ENCODE assay signal across 8 cellular contexts in genomic region chr1:182149411-182149965, GRCh38.
DNase-seq lines count a peak whose midpoint lies in the region; ATAC-seq and FAIRE-seq lines count a peak whose summit lies in the region.

No MANE protein-coding gene starts in this region.

- intact Hi-C loops in aorta (cut with DNase I): no loop called here

- H3K27me3 ChIP-seq in adipocyte (replicated peaks; ENCODE audit: control insufficient read depth, insufficient read depth, low read length) (no peaks in the 10 kb centered on the region), layer of hippocampus (ENCODE audit: control insufficient read depth, insufficient read depth, low read length) (no peaks in the 10 kb centered on the region), aorta (ENCODE audit: control insufficient read depth in 1 of 2, insufficient read depth in 2 of 2, low read length in 1 of 2) (peaks cover 0 to 3% of the 10 kb centered on the region in 2 donors), small intestine (ENCODE audit: control insufficient read depth in 2 of 2, insufficient read depth in 2 of 2, low read length in 2 of 2) (no peaks in the 10 kb centered on the region)

- H3K4me3 ChIP-seq in adipocyte (ENCODE audit: low read length) (no peak overlapping the region), aorta (ENCODE audit: low read length in 2 of 2) (no peak overlapping the region), small intestine (ENCODE audit: low read depth in 1 of 2, low read length in 2 of 2) (no peak overlapping the region)

- FAIRE-seq in small intestine (lab: Jason Lieb, UNC): no peak

- peak; percentile 10 for DNase-seq in stimulated activated CD4-positive, alpha-beta T cell treated with anti-CD3 and anti-CD28 coated beads, Interleukin-15, amount 100 ng/mL, for 24 hours
- no peak for DNase-seq in stimulated activated CD4-positive, alpha-beta T cell treated with anti-CD3 and anti-CD28 coated beads, Interleukin-2, amount 100 ng/mL, for 48 hours
- DNase-seq in adipocyte (ENCODE audit: low read depth): peak; percentile 79
- peak in 1 of 2 donors; percentile 73 for DNase-seq in aorta
- DNase-seq in small intestine: no peak

- H3K27ac ChIP-seq in layer of hippocampus (ENCODE audit: low read depth, low read length): peak overlapping the region; percentile 64
- H3K27ac ChIP-seq in aorta (ENCODE audit: low read depth in 1 of 2, low read length in 2 of 2): no peak overlapping the region
- H3K27ac ChIP-seq in small intestine (ENCODE audit: low read depth in 1 of 2, low read length in 1 of 2): peak overlapping the region in 1 of 2 donors; percentile 56

- H3K36me3 ChIP-seq in adipocyte (ENCODE audit: control insufficient read depth, insufficient read depth, low read length, severe bottlenecking): no peaks in the 10 kb centered on the region
- H3K36me3 ChIP-seq in aorta (ENCODE audit: control insufficient read depth in 1 of 2, insufficient read depth in 2 of 2, low read length in 1 of 2): no peaks in the 10 kb centered on the region
- H3K36me3 ChIP-seq in small intestine (ENCODE audit: control insufficient read depth in 2 of 2, insufficient read depth in 2 of 2, low read length in 2 of 2): no peaks in the 10 kb centered on the region

- H3K4me1 ChIP-seq in adipocyte (ENCODE audit: control insufficient read depth, insufficient read depth, low read length): peaks cover 31% of the 10 kb centered on the region
- no peaks in the 10 kb centered on the region for H3K4me1 ChIP-seq in aorta (ENCODE audit: control insufficient read depth in 1 of 2, insufficient read depth in 2 of 2, low read length in 2 of 2)
- H3K4me1 ChIP-seq in small intestine (ENCODE audit: control insufficient read depth in 2 of 2, insufficient read depth in 1 of 2, low read depth in 1 of 2, low read length in 1 of 2): no peaks in the 10 kb centered on the region

- 65 to 69% methylated on average over 6 of the region's 6 CpGs for WGBS in aorta, 2 donors
- WGBS in small intestine, 3 donors: 69 to 86% (median 72%) methylated on average over 6 of the region's 6 CpGs

- H3K9me3 ChIP-seq in adipocyte (ENCODE audit: control insufficient read depth, low read length): no peaks in the 10 kb centered on the region
- no peaks in the 10 kb centered on the region for H3K9me3 ChIP-seq in aorta (ENCODE audit: control insufficient read depth, low read length)
- no peaks in the 10 kb centered on the region for H3K9me3 ChIP-seq in small intestine (ENCODE audit: control insufficient read depth, low read depth)

- H3K9ac ChIP-seq in adipocyte (ENCODE audit: low read length): no peak overlapping the region

- peak; percentile 64 for ATAC-seq in aorta (ENCODE audit: low FRiP score)
- no peak for ATAC-seq in HG03175 (IDR thresholded peaks at IDR 0.05; ENCODE audit: unreplicated experiment)
- no peak for ATAC-seq in HG03460 (IDR thresholded peaks at IDR 0.05; ENCODE audit: unreplicated experiment)

Comparison
In these comparisons a context has a peak if more than half of its experiments do, and no peak if none do; other contexts are left out.
1. DNase-seq: peak in stimulated activated CD4-positive, alpha-beta T cell treated with anti-CD3 and anti-CD28 coated beads, Interleukin-15, amount 100 ng/mL, for 24 hours (single experiment) and adipocyte (single experiment); none in stimulated activated CD4-positive, alpha-beta T cell treated with anti-CD3 and anti-CD28 coated beads, Interleukin-2, amount 100 ng/mL, for 48 hours (0 of 2) and small intestine (single experiment).